ENCODE assay signal across 26 cellular contexts in the genomic region with DNA sequence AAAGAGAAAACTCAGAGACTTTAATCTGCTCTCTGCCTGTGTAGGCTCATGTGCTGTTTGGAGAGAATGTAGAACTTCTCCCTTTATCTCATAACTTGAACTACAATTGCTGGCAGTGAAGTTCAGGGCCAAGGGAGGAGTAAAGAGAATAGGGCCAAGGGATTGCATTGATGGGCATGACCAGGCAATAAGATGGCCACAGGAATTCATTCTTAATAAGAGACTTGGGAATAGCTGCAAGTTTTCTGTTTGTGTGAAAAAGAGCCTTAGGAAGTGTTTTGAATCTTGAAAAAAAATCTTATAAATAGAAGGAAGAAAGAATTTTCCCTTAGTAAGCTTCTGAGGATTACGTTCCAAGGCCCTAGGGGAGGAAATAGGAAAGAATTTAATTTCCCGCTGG.
"Had no signal": no experiment of that assay in that cellular context is flagged by ENCODE, and none has a peak within 500 bp of the region (broad histone marks: within the 10 kb centered on the region; RNA-seq: fewer than 3 reads in every experiment).

No MANE protein-coding gene starts in this region.

- H3K4me1 ChIP-seq: ascending aorta, Peyer's patch had no signal

- H3K27ac ChIP-seq: ascending aorta, Peyer's patch, SJSA1 had no signal

- DNase-seq: activated CD4-positive, alpha-beta T cell treated with anti-CD3 and anti-CD28 coated beads, Interleukin-2, amount 10 ng/mL, durations not matched to agents 24 days and 14 days; activated CD4-positive, alpha-beta T cell treated with anti-CD3 and anti-CD28 coated beads, Interleukin-2, amount 50 U/mL, for 4 hours; activated CD8-positive, alpha-beta T cell treated with anti-CD3 and anti-CD28 coated beads for 36 hours; activated gamma-delta T cell; activated naive CD4-positive, alpha-beta T cell treated with Interleukin-2 at 50 U/mL for 16 hours; activated naive CD8-positive, alpha-beta T cell treated with anti-CD3 and anti-CD28 coated beads, Interleukin-2, amount 10 ng/mL, durations not matched to agents 7 days and 5 days; activated T-cell treated with anti-CD3 and anti-CD28 coated beads, Interleukin-2, amount 50 U/mL, for 1 hour; amygdala; Karpas-422; KBM-7; MG63; NCI-H1048; NCI-H1105 treated with DMSO at 0.1 percent for 48 hours; NCI-H1436; NCI-H1694; NCI-H1930; NCI-H2081 treated with DMSO at 0.1 percent for 48 hours; NCI-H226; NCI-H524 treated with DMSO at 0.1 percent for 48 hours; PC-3; Peyer's patch; RPMI8226; SHP77 treated with DMSO at 0.1 percent for 48 hours; SK-N-SH had no signal

- H3K9me2 ChIP-seq: SK-N-SH had no signal

- H3K4me2 ChIP-seq: SK-N-SH had no signal

- H3K27me3 ChIP-seq: ascending aorta, Peyer's patch had no signal

- H3K4me3 ChIP-seq: ascending aorta, MG63, Peyer's patch, SJSA1 had no signal

- H3K9me3 ChIP-seq: ascending aorta, MG63, Peyer's patch, SJSA1, SK-N-SH had no signal

- H3K36me3 ChIP-seq: ascending aorta, MG63, Peyer's patch, SJSA1 had no signal
